Comparison of ENCODE assay signal across 18 cellular contexts in the genomic region with DNA sequence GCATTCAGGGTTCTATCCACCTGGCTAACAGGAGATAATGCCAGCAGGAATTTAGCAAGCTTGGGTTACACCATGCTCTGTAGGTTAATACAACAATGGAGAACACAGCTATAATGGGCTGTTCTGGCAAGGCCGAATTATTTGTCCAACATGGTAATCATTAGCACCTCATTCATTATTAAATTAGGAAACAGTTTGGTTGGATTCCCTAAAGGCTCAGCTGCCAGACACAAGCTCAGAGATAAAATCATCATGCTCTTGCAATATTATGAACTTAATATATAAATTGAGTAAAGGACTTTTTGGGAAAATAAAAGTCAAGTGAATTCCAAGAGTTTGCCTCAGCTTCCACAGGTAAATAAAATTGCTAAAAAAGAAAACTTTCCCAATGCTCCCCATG.
A peak's percentile ranks its signal among the peaks of the same experiment; 100 is the strongest.
DNase-seq lines count a peak whose midpoint lies in the region; TF ChIP-seq lines count a peak whose summit lies in the region.
"Had no signal": no experiment of that assay in that cellular context is flagged by ENCODE, and none has a peak within 500 bp of the region (broad histone marks: within the 10 kb centered on the region; RNA-seq: fewer than 3 reads in every experiment).

No MANE protein-coding gene starts in this region.

- POLR2A ChIA-PET in CD8-positive, alpha-beta memory T cell (lab: Charles Lee), result no interaction called here

- H3K4me3 ChIP-seq in CD8-positive, alpha-beta memory T cell (ENCODE audit: low read length), result no peak overlapping the region

- H3K4me1 Mint-ChIP-seq in CD14-positive monocyte (peaks cover 38% of the 10 kb centered on the region), immature natural killer cell (peaks cover 81 to 94% of the 10 kb centered on the region in 2 donors)
- peaks cover 73 to 90% (median 85%) of the 10 kb centered on the region in 3 donors for H3K4me1 Mint-ChIP-seq in CD8-positive, alpha-beta memory T cell
- H3K4me1 Mint-ChIP-seq: WTC11 had no signal

- intact Hi-C loops in CD14-positive monocyte (cut with micrococcal nuclease), result no loop called here

- no peak overlapping the region for H3K27ac ChIP-seq in CD8-positive, alpha-beta memory T cell (ENCODE audit: low read depth, low read length)
- H3K27ac ChIP-seq in VCaP, result peak overlapping the region; percentile 87

- no peaks in the 10 kb centered on the region for H3K36me3 ChIP-seq in CD8-positive, alpha-beta memory T cell (ENCODE audit: insufficient read depth, low read length)

- CTCF ChIA-PET in CD8-positive, alpha-beta memory T cell (lab: Charles Lee), result interaction anchor here (0.8 to 2.6 kb wide), 3 partner anchors 9 to 31 kb away, joined by 3 to 11 read pairs (median 9); no protein-coding TSS in a partner anchor

- peak overlapping the region in 5 of 7 donors; percentile 53 to 86 (median 86) for H3K27ac Mint-ChIP-seq in CD14-positive monocyte
- H3K27ac Mint-ChIP-seq in CD8-positive, alpha-beta memory T cell, result peak overlapping the region in 7 of 8 donors; percentile 68 to 90 (median 73)
- H3K27ac Mint-ChIP-seq in immature natural killer cell, result peak overlapping the region; percentile 50 to 91 (median 86)
- H3K27ac Mint-ChIP-seq: type B pancreatic cell, WTC11 had no signal

- no peaks in the 10 kb centered on the region for H3K9me3 ChIP-seq in CD8-positive, alpha-beta memory T cell (ENCODE audit: low read length)

- H3K36me3 Mint-ChIP-seq in CD14-positive monocyte (peaks cover 10 to 13% of the 10 kb centered on the region in 2 donors), immature natural killer cell (peaks cover 6 to 8% (median 7%) of the 10 kb centered on the region in 3 donors)
- H3K36me3 Mint-ChIP-seq in CD8-positive, alpha-beta memory T cell, result peaks cover 0 to 41% (median 3%) of the 10 kb centered on the region in 3 donors
- H3K36me3 Mint-ChIP-seq: type B pancreatic cell, WTC11 had no signal

- TF ChIP-seq CTCF in CD14-positive monocyte (IDR thresholded peaks at IDR 0.05) (no peak), VCaP (conservative IDR thresholded peaks at IDR 0.05) (no peak)

- no peaks in the 10 kb centered on the region for H3K9me3 Mint-ChIP-seq in CD14-positive monocyte
- H3K9me3 Mint-ChIP-seq in CD8-positive, alpha-beta memory T cell, result no peaks in the 10 kb centered on the region
- H3K9me3 Mint-ChIP-seq in immature natural killer cell, result no peaks in the 10 kb centered on the region
- H3K9me3 Mint-ChIP-seq: stimulated activated naive CD8-positive, alpha-beta T cell treated with anti-CD3 and anti-CD28 coated beads, Interleukin-15, amount 100 ng/mL, for 72 hours; type B pancreatic cell; WTC11 had no signal

- DNase-seq in CD14-positive monocyte (ENCODE audit: low spot score) (no peak), immature natural killer cell (no peak), foreskin melanocyte (no peak), NCI-H1694 treated with DMSO at 0.1 percent for 48 hours (lab: John Stamatoyannopoulos, UW) (no peak), SW 1271 (lab: John Stamatoyannopoulos, UW) (no peak), kidney glomerular epithelial cell (lab: John Stamatoyannopoulos, UW) (no peak)
- DNase-seq in CD8-positive, alpha-beta memory T cell, result no peak
- DNase-seq: GOT3; head of caudate nucleus; KG1; left ventricle myocardium superior; MV-4-11; NCI-H187 treated with DMSO at 0.1 percent for 48 hours; right cardiac atrium; stimulated activated naive CD8-positive, alpha-beta T cell treated with anti-CD3 and anti-CD28 coated beads, Interleukin-15, amount 100 ng/mL, for 72 hours had no signal

- H3K4me1 ChIP-seq in CD8-positive, alpha-beta memory T cell (ENCODE audit: insufficient read depth, low read length), result peaks cover 81% of the 10 kb centered on the region

- H3K27me3 Mint-ChIP-seq in CD14-positive monocyte (ENCODE audit: low read depth in 3 of 3), result no peaks in the 10 kb centered on the region
- H3K27me3 Mint-ChIP-seq in CD8-positive, alpha-beta memory T cell, result no peaks in the 10 kb centered on the region
- peaks cover 0 to 3% (median under 1%) of the 10 kb centered on the region in 3 donors for H3K27me3 Mint-ChIP-seq in immature natural killer cell (ENCODE audit: low read depth in 3 of 3)
- H3K27me3 Mint-ChIP-seq: stimulated activated naive CD8-positive, alpha-beta T cell treated with anti-CD3 and anti-CD28 coated beads, Interleukin-15, amount 100 ng/mL, for 72 hours; type B pancreatic cell had no signal

- H3K4me3 Mint-ChIP-seq in CD14-positive monocyte, result no peak overlapping the region
- H3K4me3 Mint-ChIP-seq in CD8-positive, alpha-beta memory T cell, result no peak overlapping the region
- H3K4me3 Mint-ChIP-seq in immature natural killer cell, result peak overlapping the region in 2 of 5 donors; percentile 8 to 19
- H3K4me3 Mint-ChIP-seq: stimulated activated naive CD8-positive, alpha-beta T cell treated with anti-CD3 and anti-CD28 coated beads, Interleukin-15, amount 100 ng/mL, for 72 hours; type B pancreatic cell; WTC11 had no signal

- no peaks in the 10 kb centered on the region for H3K27me3 ChIP-seq in CD8-positive, alpha-beta memory T cell (ENCODE audit: insufficient read depth, low read length, poor library complexity, severe bottlenecking)
